Comparison of ENCODE assay signal across 1 cellular context in the genomic region with DNA sequence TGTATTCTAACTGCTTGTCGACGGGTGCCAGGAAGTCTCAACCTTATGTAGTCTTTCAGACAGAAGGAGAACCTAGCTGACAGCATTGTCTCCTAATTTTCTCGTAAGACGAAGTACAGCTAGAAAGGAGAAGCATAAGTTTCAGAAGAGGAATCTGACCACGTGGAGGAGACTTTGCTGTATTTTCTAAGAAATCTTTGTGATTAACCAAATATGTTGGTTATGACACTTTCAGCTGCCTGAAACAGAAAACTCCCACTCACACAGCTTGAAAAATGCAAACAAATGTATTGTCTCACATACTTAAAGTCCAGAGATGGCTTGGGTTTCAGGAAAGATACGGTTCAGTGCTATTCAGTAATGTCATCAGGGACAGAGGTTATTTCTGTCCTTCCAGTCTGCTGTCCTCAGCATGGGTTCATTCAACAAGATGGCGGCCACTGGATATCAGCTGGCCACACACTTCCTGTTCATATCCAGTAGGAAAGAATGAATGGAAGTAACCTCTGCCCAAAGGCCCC.
TF ChIP-seq lines count a peak whose summit lies in the region.

No MANE protein-coding gene starts in this region.

TF ChIP-seq in GM12878, 131 proteins besides CTCF, POLR2A, EP300 and RAD21 (continued from another document):
- TF ChIP-seq, protein P1, sequence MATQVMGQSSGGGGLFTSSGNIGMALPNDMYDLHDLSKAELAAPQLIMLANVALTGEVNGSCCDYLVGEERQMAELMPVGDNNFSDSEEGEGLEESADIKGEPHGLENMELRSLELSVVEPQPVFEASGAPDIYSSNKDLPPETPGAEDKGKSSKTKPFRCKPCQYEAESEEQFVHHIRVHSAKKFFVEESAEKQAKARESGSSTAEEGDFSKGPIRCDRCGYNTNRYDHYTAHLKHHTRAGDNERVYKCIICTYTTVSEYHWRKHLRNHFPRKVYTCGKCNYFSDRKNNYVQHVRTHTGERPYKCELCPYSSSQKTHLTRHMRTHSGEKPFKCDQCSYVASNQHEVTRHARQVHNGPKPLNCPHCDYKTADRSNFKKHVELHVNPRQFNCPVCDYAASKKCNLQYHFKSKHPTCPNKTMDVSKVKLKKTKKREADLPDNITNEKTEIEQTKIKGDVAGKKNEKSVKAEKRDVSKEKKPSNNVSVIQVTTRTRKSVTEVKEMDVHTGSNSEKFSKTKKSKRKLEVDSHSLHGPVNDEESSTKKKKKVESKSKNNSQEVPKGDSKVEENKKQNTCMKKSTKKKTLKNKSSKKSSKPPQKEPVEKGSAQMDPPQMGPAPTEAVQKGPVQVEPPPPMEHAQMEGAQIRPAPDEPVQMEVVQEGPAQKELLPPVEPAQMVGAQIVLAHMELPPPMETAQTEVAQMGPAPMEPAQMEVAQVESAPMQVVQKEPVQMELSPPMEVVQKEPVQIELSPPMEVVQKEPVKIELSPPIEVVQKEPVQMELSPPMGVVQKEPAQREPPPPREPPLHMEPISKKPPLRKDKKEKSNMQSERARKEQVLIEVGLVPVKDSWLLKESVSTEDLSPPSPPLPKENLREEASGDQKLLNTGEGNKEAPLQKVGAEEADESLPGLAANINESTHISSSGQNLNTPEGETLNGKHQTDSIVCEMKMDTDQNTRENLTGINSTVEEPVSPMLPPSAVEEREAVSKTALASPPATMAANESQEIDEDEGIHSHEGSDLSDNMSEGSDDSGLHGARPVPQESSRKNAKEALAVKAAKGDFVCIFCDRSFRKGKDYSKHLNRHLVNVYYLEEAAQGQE (IDR thresholded peaks at IDR 0.05; ENCODE audit: low read depth, low read length), result no peak
- TF ChIP-seq, protein P2, sequence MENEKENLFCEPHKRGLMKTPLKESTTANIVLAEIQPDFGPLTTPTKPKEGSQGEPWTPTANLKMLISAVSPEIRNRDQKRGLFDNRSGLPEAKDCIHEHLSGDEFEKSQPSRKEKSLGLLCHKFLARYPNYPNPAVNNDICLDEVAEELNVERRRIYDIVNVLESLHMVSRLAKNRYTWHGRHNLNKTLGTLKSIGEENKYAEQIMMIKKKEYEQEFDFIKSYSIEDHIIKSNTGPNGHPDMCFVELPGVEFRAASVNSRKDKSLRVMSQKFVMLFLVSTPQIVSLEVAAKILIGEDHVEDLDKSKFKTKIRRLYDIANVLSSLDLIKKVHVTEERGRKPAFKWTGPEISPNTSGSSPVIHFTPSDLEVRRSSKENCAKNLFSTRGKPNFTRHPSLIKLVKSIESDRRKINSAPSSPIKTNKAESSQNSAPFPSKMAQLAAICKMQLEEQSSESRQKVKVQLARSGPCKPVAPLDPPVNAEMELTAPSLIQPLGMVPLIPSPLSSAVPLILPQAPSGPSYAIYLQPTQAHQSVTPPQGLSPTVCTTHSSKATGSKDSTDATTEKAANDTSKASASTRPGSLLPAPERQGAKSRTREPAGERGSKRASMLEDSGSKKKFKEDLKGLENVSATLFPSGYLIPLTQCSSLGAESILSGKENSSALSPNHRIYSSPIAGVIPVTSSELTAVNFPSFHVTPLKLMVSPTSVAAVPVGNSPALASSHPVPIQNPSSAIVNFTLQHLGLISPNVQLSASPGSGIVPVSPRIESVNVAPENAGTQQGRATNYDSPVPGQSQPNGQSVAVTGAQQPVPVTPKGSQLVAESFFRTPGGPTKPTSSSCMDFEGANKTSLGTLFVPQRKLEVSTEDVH (IDR thresholded peaks at IDR 0.05; ENCODE audit: low read depth, partially characterized antibody), result no peak
- no peak for TF ChIP-seq CBX3 (IDR thresholded peaks at IDR 0.05; ENCODE audit: borderline replicate concordance, low read depth)
- no peak for TF ChIP-seq CREM (IDR thresholded peaks at IDR 0.05; ENCODE audit: low read depth)
- no peak for TF ChIP-seq PAX8 (IDR thresholded peaks at IDR 0.05)
- no peak for TF ChIP-seq POLR2AphosphoS5 (IDR thresholded peaks at IDR 0.05; ENCODE audit: low read length)
- TF ChIP-seq ETV6 (conservative IDR thresholded peaks at IDR 0.05 in 1 of 2, IDR thresholded peaks at IDR 0.05 in 1 of 2; ENCODE audit: borderline replicate concordance in 1 of 2, low read depth in 1 of 2), result no peak
- TF ChIP-seq, protein P3, sequence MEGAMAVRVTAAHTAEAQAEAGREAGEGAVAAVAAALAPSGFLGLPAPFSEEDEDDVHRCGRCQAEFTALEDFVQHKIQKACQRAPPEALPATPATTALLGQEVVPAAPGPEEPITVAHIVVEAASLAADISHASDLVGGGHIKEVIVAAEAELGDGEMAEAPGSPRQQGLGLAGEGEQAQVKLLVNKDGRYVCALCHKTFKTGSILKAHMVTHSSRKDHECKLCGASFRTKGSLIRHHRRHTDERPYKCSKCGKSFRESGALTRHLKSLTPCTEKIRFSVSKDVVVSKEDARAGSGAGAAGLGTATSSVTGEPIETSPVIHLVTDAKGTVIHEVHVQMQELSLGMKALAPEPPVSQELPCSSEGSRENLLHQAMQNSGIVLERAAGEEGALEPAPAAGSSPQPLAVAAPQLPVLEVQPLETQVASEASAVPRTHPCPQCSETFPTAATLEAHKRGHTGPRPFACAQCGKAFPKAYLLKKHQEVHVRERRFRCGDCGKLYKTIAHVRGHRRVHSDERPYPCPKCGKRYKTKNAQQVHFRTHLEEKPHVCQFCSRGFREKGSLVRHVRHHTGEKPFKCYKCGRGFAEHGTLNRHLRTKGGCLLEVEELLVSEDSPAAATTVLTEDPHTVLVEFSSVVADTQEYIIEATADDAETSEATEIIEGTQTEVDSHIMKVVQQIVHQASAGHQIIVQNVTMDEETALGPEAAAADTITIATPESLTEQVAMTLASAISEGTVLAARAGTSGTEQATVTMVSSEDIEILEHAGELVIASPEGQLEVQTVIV (IDR thresholded peaks at IDR 0.05; ENCODE audit: borderline replicate concordance, partially characterized antibody), result no peak
- TF ChIP-seq HDGF (IDR thresholded peaks at IDR 0.05), result no peak
- TF ChIP-seq CHD1 (IDR thresholded peaks at IDR 0.05; ENCODE audit: low read depth, low read length), result no peak
- no peak for TF ChIP-seq SREBF1 (IDR thresholded peaks at IDR 0.05; ENCODE audit: low read length)
- no peak for TF ChIP-seq STAT1 (conservative IDR thresholded peaks at IDR 0.05)
- no peak for TF ChIP-seq BCL11A (IDR thresholded peaks at IDR 0.05; ENCODE audit: low read depth, low read length)
- TF ChIP-seq, protein P4, sequence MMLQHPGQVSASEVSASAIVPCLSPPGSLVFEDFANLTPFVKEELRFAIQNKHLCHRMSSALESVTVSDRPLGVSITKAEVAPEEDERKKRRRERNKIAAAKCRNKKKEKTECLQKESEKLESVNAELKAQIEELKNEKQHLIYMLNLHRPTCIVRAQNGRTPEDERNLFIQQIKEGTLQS (IDR thresholded peaks at IDR 0.05; ENCODE audit: borderline replicate concordance, extremely low read depth, low read depth, low read length), result no peak
- no peak for TF ChIP-seq EED (IDR thresholded peaks at IDR 0.05; ENCODE audit: low read depth)
- TF ChIP-seq, protein P5, sequence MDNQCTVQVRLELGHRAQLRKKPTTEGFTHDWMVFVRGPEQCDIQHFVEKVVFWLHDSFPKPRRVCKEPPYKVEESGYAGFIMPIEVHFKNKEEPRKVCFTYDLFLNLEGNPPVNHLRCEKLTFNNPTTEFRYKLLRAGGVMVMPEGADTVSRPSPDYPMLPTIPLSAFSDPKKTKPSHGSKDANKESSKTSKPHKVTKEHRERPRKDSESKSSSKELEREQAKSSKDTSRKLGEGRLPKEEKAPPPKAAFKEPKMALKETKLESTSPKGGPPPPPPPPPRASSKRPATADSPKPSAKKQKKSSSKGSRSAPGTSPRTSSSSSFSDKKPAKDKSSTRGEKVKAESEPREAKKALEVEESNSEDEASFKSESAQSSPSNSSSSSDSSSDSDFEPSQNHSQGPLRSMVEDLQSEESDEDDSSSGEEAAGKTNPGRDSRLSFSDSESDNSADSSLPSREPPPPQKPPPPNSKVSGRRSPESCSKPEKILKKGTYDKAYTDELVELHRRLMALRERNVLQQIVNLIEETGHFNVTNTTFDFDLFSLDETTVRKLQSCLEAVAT (IDR thresholded peaks at IDR 0.05), result no peak
- no peak for TF ChIP-seq EGR1 (IDR thresholded peaks at IDR 0.05; ENCODE audit: borderline replicate concordance in 1 of 2, low read depth in 2 of 2, low read length in 2 of 2)
- TF ChIP-seq, protein P6, sequence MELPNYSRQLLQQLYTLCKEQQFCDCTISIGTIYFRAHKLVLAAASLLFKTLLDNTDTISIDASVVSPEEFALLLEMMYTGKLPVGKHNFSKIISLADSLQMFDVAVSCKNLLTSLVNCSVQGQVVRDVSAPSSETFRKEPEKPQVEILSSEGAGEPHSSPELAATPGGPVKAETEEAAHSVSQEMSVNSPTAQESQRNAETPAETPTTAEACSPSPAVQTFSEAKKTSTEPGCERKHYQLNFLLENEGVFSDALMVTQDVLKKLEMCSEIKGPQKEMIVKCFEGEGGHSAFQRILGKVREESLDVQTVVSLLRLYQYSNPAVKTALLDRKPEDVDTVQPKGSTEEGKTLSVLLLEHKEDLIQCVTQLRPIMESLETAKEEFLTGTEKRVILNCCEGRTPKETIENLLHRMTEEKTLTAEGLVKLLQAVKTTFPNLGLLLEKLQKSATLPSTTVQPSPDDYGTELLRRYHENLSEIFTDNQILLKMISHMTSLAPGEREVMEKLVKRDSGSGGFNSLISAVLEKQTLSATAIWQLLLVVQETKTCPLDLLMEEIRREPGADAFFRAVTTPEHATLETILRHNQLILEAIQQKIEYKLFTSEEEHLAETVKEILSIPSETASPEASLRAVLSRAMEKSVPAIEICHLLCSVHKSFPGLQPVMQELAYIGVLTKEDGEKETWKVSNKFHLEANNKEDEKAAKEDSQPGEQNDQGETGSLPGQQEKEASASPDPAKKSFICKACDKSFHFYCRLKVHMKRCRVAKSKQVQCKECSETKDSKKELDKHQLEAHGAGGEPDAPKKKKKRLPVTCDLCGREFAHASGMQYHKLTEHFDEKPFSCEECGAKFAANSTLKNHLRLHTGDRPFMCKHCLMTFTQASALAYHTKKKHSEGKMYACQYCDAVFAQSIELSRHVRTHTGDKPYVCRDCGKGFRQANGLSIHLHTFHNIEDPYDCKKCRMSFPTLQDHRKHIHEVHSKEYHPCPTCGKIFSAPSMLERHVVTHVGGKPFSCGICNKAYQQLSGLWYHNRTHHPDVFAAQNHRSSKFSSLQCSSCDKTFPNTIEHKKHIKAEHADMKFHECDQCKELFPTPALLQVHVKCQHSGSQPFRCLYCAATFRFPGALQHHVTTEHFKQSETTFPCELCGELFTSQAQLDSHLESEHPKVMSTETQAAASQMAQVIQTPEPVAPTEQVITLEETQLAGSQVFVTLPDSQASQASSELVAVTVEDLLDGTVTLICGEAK (IDR thresholded peaks at IDR 0.05; ENCODE audit: borderline replicate concordance), result no peak
- no peak for TF ChIP-seq STAT3 (IDR thresholded peaks at IDR 0.05; ENCODE audit: low read depth, low read length)
- no peak for TF ChIP-seq ZNF217 (IDR thresholded peaks at IDR 0.05)
- TF ChIP-seq MXI1 (IDR thresholded peaks at IDR 0.05; ENCODE audit: low read depth, low read length), result peak; percentile 33; the same call in 1 of the 2 replicates
- no peak for TF ChIP-seq JUND (IDR thresholded peaks at IDR 0.05; ENCODE audit: low read depth, low read length)
- TF ChIP-seq, protein P7, sequence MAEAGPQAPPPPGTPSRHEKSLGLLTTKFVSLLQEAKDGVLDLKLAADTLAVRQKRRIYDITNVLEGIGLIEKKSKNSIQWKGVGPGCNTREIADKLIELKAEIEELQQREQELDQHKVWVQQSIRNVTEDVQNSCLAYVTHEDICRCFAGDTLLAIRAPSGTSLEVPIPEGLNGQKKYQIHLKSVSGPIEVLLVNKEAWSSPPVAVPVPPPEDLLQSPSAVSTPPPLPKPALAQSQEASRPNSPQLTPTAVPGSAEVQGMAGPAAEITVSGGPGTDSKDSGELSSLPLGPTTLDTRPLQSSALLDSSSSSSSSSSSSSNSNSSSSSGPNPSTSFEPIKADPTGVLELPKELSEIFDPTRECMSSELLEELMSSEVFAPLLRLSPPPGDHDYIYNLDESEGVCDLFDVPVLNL (IDR thresholded peaks at IDR 0.05; ENCODE audit: low read depth, low read length), result no peak
- TF ChIP-seq, protein P8, sequence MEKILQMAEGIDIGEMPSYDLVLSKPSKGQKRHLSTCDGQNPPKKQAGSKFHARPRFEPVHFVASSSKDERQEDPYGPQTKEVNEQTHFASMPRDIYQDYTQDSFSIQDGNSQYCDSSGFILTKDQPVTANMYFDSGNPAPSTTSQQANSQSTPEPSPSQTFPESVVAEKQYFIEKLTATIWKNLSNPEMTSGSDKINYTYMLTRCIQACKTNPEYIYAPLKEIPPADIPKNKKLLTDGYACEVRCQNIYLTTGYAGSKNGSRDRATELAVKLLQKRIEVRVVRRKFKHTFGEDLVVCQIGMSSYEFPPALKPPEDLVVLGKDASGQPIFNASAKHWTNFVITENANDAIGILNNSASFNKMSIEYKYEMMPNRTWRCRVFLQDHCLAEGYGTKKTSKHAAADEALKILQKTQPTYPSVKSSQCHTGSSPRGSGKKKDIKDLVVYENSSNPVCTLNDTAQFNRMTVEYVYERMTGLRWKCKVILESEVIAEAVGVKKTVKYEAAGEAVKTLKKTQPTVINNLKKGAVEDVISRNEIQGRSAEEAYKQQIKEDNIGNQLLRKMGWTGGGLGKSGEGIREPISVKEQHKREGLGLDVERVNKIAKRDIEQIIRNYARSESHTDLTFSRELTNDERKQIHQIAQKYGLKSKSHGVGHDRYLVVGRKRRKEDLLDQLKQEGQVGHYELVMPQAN (conservative IDR thresholded peaks at IDR 0.05), result no peak
- TF ChIP-seq POU2F2 (IDR thresholded peaks at IDR 0.05; ENCODE audit: borderline replicate concordance, low read depth, low read length), result no peak
- TF ChIP-seq BRCA1 (IDR thresholded peaks at IDR 0.05; ENCODE audit: low read depth, low read length), result no peak
- TF ChIP-seq, protein P9, sequence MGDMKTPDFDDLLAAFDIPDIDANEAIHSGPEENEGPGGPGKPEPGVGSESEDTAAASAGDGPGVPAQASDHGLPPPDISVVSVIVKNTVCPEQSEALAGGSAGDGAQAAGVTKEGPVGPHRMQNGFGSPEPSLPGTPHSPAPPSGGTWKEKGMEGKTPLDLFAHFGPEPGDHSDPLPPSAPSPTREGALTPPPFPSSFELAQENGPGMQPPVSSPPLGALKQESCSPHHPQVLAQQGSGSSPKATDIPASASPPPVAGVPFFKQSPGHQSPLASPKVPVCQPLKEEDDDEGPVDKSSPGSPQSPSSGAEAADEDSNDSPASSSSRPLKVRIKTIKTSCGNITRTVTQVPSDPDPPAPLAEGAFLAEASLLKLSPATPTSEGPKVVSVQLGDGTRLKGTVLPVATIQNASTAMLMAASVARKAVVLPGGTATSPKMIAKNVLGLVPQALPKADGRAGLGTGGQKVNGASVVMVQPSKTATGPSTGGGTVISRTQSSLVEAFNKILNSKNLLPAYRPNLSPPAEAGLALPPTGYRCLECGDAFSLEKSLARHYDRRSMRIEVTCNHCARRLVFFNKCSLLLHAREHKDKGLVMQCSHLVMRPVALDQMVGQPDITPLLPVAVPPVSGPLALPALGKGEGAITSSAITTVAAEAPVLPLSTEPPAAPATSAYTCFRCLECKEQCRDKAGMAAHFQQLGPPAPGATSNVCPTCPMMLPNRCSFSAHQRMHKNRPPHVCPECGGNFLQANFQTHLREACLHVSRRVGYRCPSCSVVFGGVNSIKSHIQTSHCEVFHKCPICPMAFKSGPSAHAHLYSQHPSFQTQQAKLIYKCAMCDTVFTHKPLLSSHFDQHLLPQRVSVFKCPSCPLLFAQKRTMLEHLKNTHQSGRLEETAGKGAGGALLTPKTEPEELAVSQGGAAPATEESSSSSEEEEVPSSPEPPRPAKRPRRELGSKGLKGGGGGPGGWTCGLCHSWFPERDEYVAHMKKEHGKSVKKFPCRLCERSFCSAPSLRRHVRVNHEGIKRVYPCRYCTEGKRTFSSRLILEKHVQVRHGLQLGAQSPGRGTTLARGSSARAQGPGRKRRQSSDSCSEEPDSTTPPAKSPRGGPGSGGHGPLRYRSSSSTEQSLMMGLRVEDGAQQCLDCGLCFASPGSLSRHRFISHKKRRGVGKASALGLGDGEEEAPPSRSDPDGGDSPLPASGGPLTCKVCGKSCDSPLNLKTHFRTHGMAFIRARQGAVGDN (IDR thresholded peaks at IDR 0.05), result no peak
- TF ChIP-seq, protein P10, sequence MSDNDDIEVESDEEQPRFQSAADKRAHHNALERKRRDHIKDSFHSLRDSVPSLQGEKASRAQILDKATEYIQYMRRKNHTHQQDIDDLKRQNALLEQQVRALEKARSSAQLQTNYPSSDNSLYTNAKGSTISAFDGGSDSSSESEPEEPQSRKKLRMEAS (IDR thresholded peaks at IDR 0.05; ENCODE audit: low read depth, low read length), result peak; percentile 52; the same call in 1 of the 2 replicates
- no peak for TF ChIP-seq ZSCAN29 (IDR thresholded peaks at IDR 0.05)
- TF ChIP-seq IKZF2 (IDR thresholded peaks at IDR 0.05), result peak in 1 of 2 experiments; percentile 48; a peak in 2 of 4 replicates
